15 cellular contexts compared by ENCODE assay signal in the genomic region with DNA sequence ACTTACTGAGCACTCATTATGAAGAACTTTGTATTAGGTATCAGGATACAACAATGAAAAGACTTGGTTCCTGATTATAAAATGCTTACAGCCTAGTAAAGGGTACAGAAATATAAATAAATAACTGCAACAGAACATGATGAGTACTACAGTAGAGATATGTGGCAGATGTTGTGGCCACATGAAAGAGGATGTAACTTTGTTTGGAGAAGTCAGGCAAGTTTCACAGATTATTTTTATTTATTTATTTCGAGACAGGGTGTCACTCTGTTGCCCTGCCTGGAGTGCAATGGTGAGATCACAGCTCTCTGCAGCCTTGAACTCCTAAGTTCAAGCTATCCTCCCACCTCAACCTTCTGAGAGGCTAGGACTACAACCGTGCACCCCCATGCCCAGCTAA. TPM values are rescaled to one million over a fixed set of nuclear protein-coding genes. Genes with fewer than 3 reads are reported as not detected.
DNase-seq lines count a peak whose midpoint lies in the region; ATAC-seq and TF ChIP-seq lines count a peak whose summit lies in the region.
"Had no signal": no experiment of that assay in that cellular context is flagged by ENCODE, and none has a peak within 500 bp of the region (broad histone marks: within the 10 kb centered on the region; RNA-seq: fewer than 3 reads in every experiment).

No MANE protein-coding gene starts in this region.

- H3K79me2 ChIP-seq in PC-9 (ENCODE audit: low read depth): no peaks in the 10 kb centered on the region

- peaks cover 4% of the 10 kb centered on the region for H3K4me1 Mint-ChIP-seq in activated CD4-positive, alpha-beta T cell treated with anti-CD3 and anti-CD28 coated beads, Interleukin-2, amount 10 ng/mL, durations not matched to agents 24 days and 14 days

- H3K4me3 Mint-ChIP-seq in activated CD4-positive, alpha-beta T cell treated with anti-CD3 and anti-CD28 coated beads, Interleukin-2, amount 10 ng/mL, durations not matched to agents 24 days and 14 days: no peak overlapping the region

- CTCF ChIA-PET in PC-9 (lab: Charles Lee): no interaction called here

- H3K27ac Mint-ChIP-seq in activated CD4-positive, alpha-beta T cell treated with anti-CD3 and anti-CD28 coated beads, Interleukin-2, amount 10 ng/mL, durations not matched to agents 24 days and 14 days: no peak overlapping the region

- peak; percentile 62 for ATAC-seq in HG02623 (IDR thresholded peaks at IDR 0.05; ENCODE audit: unreplicated experiment)
- ATAC-seq in HG03521 (IDR thresholded peaks at IDR 0.05; ENCODE audit: unreplicated experiment): peak; percentile 76

- peaks cover 17% of the 10 kb centered on the region for H3K27me3 Mint-ChIP-seq in activated CD4-positive, alpha-beta T cell treated with anti-CD3 and anti-CD28 coated beads, Interleukin-2, amount 10 ng/mL, durations not matched to agents 24 days and 14 days

- no peaks in the 10 kb centered on the region for H3K9me3 Mint-ChIP-seq in activated CD4-positive, alpha-beta T cell treated with anti-CD3 and anti-CD28 coated beads, Interleukin-2, amount 10 ng/mL, durations not matched to agents 24 days and 14 days

- H3F3A ChIP-seq in PC-9 (ENCODE audit: insufficient read depth, low read depth): no peaks in the 10 kb centered on the region

- no peaks in the 10 kb centered on the region for H3K9me3 ChIP-seq in PC-9 (ENCODE audit: insufficient read depth, low read depth)
- H3K9me3 ChIP-seq: HAP-1 had no signal

- H3K27me3 ChIP-seq in PC-9 (ENCODE audit: insufficient read depth, low read depth): no peaks in the 10 kb centered on the region

- H4K20me1 ChIP-seq in PC-9 (ENCODE audit: insufficient read depth): no peaks in the 10 kb centered on the region

- no peaks in the 10 kb centered on the region for H3K4me1 ChIP-seq in PC-9 (replicated peaks; ENCODE audit: insufficient read depth)
- H3K4me1 ChIP-seq: HAP-1 had no signal

- H3K36me3 ChIP-seq in PC-9 (ENCODE audit: low read depth): no peaks in the 10 kb centered on the region
- H3K36me3 ChIP-seq: HAP-1, WERI-Rb-1 had no signal

- peak; percentile 62 for DNase-seq in SIG-M5 treated with dmso at 0.1 percent for 504 hours (lab: John Stamatoyannopoulos, UW; ENCODE audit: unreplicated experiment)
- DNase-seq in SIG-M5 (lab: John Stamatoyannopoulos, UW): no peak
- DNase-seq in pons (ENCODE audit: low spot score): peak; percentile 41
- no peak for DNase-seq in A172 (ENCODE audit: low spot score)
- DNase-seq in PC-9: no peak
- DNase-seq in activated CD4-positive, alpha-beta T cell treated with anti-CD3 and anti-CD28 coated beads, Interleukin-2, amount 10 ng/mL, durations not matched to agents 24 days and 14 days: no peak
- DNase-seq: activated naive CD4-positive, alpha-beta T cell; head of caudate nucleus; Kasumi-1; WERI-Rb-1 had no signal

- TF ChIP-seq CTCF in PC-9 (conservative IDR thresholded peaks at IDR 0.05): no peak

- H2AFZ ChIP-seq in PC-9: no peak overlapping the region

- no peak overlapping the region for H3K4me2 ChIP-seq in PC-9

- BruUV-seq in PC-9 (replicated peaks; lab: Mats Ljungman, UMichigan): no TSS peak

- no peaks in the 10 kb centered on the region for H3K36me3 Mint-ChIP-seq in activated CD4-positive, alpha-beta T cell treated with anti-CD3 and anti-CD28 coated beads, Interleukin-2, amount 10 ng/mL, durations not matched to agents 24 days and 14 days (ENCODE audit: low read depth)

- H3K27ac ChIP-seq in PC-9: no peak overlapping the region
- H3K27ac ChIP-seq: 22Rv1, WERI-Rb-1 had no signal

- POLR2A ChIA-PET in PC-9 (lab: Charles Lee; ENCODE audit: unreplicated experiment): no interaction called here

- H3K4me3 ChIP-seq in PC-9: no peak overlapping the region
- H3K4me3 ChIP-seq: HAP-1, skin epidermis had no signal

- intact Hi-C loops in PC-9 (cut with micrococcal nuclease; ENCODE audit: unreplicated experiment): no loop called here
- intact Hi-C loops in activated CD4-positive, alpha-beta T cell treated with anti-CD3 and anti-CD28 coated beads, Interleukin-2, amount 10 ng/mL, durations not matched to agents 24 days and 14 days (cut with micrococcal nuclease): no loop called here

- no peaks in the 10 kb centered on the region for H3K9me2 ChIP-seq in PC-9 (ENCODE audit: insufficient read depth)

RNA-seq across cellular contexts. Expression of gene UBE2K, which starts 15.8 kb away (rescaled TPM):
- 22.5 and 22.9 TPM in 2 replicates for total RNA-seq in A172 (2014; rRNA removed; shearing (Covaris generic))
- 89.4 and 129 TPM in 2 replicates for total RNA-seq in PC-9 (2021)
- total RNA-seq in activated CD4-positive, alpha-beta T cell treated with anti-CD3 and anti-CD28 coated beads, Interleukin-2, amount 10 ng/mL, durations not matched to agents 24 days and 14 days: 99.4 and 106 TPM in 2 replicates

RNA-seq across cellular contexts. Expression of gene SMIM14, which starts 43.5 kb away (rescaled TPM):
- total RNA-seq in A172 (2014; rRNA removed; shearing (Covaris generic)): 26.5 and 30.7 TPM in 2 replicates
- total RNA-seq in PC-9 (2021): 64.1 and 71.2 TPM in 2 replicates
- 1.0 and 2.0 TPM in 2 replicates for total RNA-seq in activated CD4-positive, alpha-beta T cell treated with anti-CD3 and anti-CD28 coated beads, Interleukin-2, amount 10 ng/mL, durations not matched to agents 24 days and 14 days

Comparison
In these comparisons a context has a peak if more than half of its experiments do, and no peak if none do; other contexts are left out.
1. DNase-seq: peak in SIG-M5 treated with dmso at 0.1 percent for 504 hours (single experiment) and pons (single experiment); none in SIG-M5 (single experiment), A172 (single experiment), PC-9 (0 of 2) and activated CD4-positive, alpha-beta T cell treated with anti-CD3 and anti-CD28 coated beads, Interleukin-2, amount 10 ng/mL, durations not matched to agents 24 days and 14 days (single experiment).